ENCODE assay signal across 32 cellular contexts in genomic region chr6:157193443-157193996, GRCh38.
DNase-seq lines count a peak whose midpoint lies in the region; ATAC-seq, FAIRE-seq and TF ChIP-seq lines count a peak whose summit lies in the region.
"Had no signal": no experiment of that assay in that cellular context is flagged by ENCODE, and none has a peak within 500 bp of the region (broad histone marks: within the 10 kb centered on the region; RNA-seq: fewer than 3 reads in every experiment).

No MANE protein-coding gene starts in this region.

- no peak for TF ChIP-seq RAD21 in HepG2 (CRISPR knock-in tag; IDR thresholded peaks at IDR 0.05)

- TF ChIP-seq CTCF in HepG2 (CRISPR knock-in tag; IDR thresholded peaks at IDR 0.05) (no peak), right lobe of liver (IDR thresholded peaks at IDR 0.05) (no peak), PC-9 (conservative IDR thresholded peaks at IDR 0.05) (no peak)

- peak; percentile 19 for DNase-seq in NCI-H2029 (lab: John Stamatoyannopoulos, UW)
- no peak for DNase-seq in NCI-H2029 treated with DMSO at 0.1 percent for 48 hours (lab: John Stamatoyannopoulos, UW)
- DNase-seq in HepG2 (ENCODE audit: low spot score), result no peak
- no peak for DNase-seq in right lobe of liver
- DNase-seq in PC-9, result no peak
- DNase-seq in stimulated activated naive B cell treated with anti-CD40 and anti-IgM and Interleukin-4, amounts not matched to agents 10 μg/mL and 1 μg/mL and 100 μg/mL, for 72 hours, result no peak
- no peak for DNase-seq in NOMO-1 treated with dmso at 0.1 percent for 144 hours (lab: John Stamatoyannopoulos, UW; ENCODE audit: unreplicated experiment)
- no peak for DNase-seq in activated CD8-positive, alpha-beta memory T cell treated with anti-CD3 and anti-CD28 coated beads, Interleukin-2, amount 50 U/mL, for 4 hours
- DNase-seq: activated CD4-positive, alpha-beta T cell treated with anti-CD3 and anti-CD28 coated beads, Interleukin-2, amount 10 ng/mL, durations not matched to agents 7 days and 5 days; activated T-cell treated with anti-CD3 and anti-CD28 coated beads, Interleukin-2, amount 50 U/mL, for 4 hours; amygdala; EL; H7; kidney; left ventricle myocardium superior; mesendoderm; MV-4-11; NCI-H1694; NCI-H526 treated with DMSO at 0.1 percent for 48 hours; pancreas; SJCRH30; small intestine; SW 1271; T1000; testis; WERI-Rb-1 had no signal

- no peak for TF ChIP-seq EP300 in HepG2 (IDR thresholded peaks at IDR 0.05; ENCODE audit: low read depth in 2 of 2, low read length in 2 of 2)
- no peak for TF ChIP-seq EP300 in HepG2 (CRISPR knock-in tag; IDR thresholded peaks at IDR 0.05; ENCODE audit: borderline replicate concordance)

- H2AFZ ChIP-seq in HepG2 (ENCODE audit: low read length) (no peak overlapping the region), PC-9 (no peak overlapping the region)

- intact Hi-C loops in HepG2 (cut with micrococcal nuclease; ENCODE audit: unreplicated experiment), result no loop called here
- intact Hi-C loops in right lobe of liver (cut with DNase I), result no loop called here
- intact Hi-C loops in PC-9 (cut with micrococcal nuclease; ENCODE audit: unreplicated experiment), result loop anchor here (10.0 kb wide), 1 partner anchor 81 kb away; no protein-coding TSS in a partner anchor

- H3K9me3 ChIP-seq in HepG2 (ENCODE audit: low read length) (no peaks in the 10 kb centered on the region), right lobe of liver (no peaks in the 10 kb centered on the region), PC-9 (ENCODE audit: insufficient read depth, low read depth) (no peaks in the 10 kb centered on the region)
- H3K9me3 ChIP-seq: pancreas, SJCRH30, testis, vagina had no signal

- no peak overlapping the region for H3K4me3 Mint-ChIP-seq in stimulated activated naive B cell treated with anti-CD40 and anti-IgM and Interleukin-4, amounts not matched to agents 10 μg/mL and 1 μg/mL and 100 μg/mL, for 72 hours
- H3K4me3 Mint-ChIP-seq: activated CD4-positive, alpha-beta T cell treated with anti-CD3 and anti-CD28 coated beads, Interleukin-2, amount 10 ng/mL, durations not matched to agents 7 days and 5 days; activated T-cell treated with anti-CD3 and anti-CD28 coated beads, Interleukin-2, amount 50 U/mL, for 4 hours; neural crest cell; stimulated activated naive CD8-positive, alpha-beta T cell treated with anti-CD3 and anti-CD28 coated beads, Interleukin-15, Interleukin-2, amounts not matched to agents 100 ng/mL and 50 ng/mL, for 24 hours had no signal

- ATAC-seq in HepG2, result no peak
- ATAC-seq in right lobe of liver, result no peak
- no peak for ATAC-seq in stimulated activated naive B cell treated with anti-CD40 and anti-IgM and Interleukin-4, amounts not matched to agents 10 μg/mL and 1 μg/mL and 100 μg/mL, for 72 hours (replicated peaks)
- ATAC-seq: activated T-cell treated with anti-CD3 and anti-CD28 coated beads, Interleukin-2, amount 50 U/mL, for 4 hours; left ventricle myocardium superior; pancreas had no signal

- no peaks in the 10 kb centered on the region for H3K79me2 ChIP-seq in HepG2 (ENCODE audit: insufficient read depth, low read length)
- H3K79me2 ChIP-seq in PC-9 (ENCODE audit: low read depth), result no peaks in the 10 kb centered on the region

- TF ChIP-seq POLR2A in HepG2 (IDR thresholded peaks at IDR 0.05; ENCODE audit: insufficient read depth in 1 of 2, low read depth in 2 of 2, low read length in 2 of 2), result no peak
- TF ChIP-seq POLR2A in right lobe of liver (IDR thresholded peaks at IDR 0.05), result no peak

- H3K4me1 ChIP-seq in HepG2 (ENCODE audit: insufficient read depth, low read length) (no peaks in the 10 kb centered on the region), right lobe of liver (no peaks in the 10 kb centered on the region), PC-9 (replicated peaks; ENCODE audit: insufficient read depth) (peaks cover 31% of the 10 kb centered on the region)
- H3K4me1 ChIP-seq: SJCRH30 had no signal

- H3K4me3 ChIP-seq in HepG2 (replicated peaks in 1 of 3; ENCODE audit: insufficient read depth in 1 of 3, low read depth in 2 of 3, low read length in 3 of 3), result no peak overlapping the region
- H3K4me3 ChIP-seq in right lobe of liver, result no peak overlapping the region
- no peak overlapping the region for H3K4me3 ChIP-seq in PC-9
- H3K4me3 ChIP-seq: pancreas, SJCRH30, testis, vagina had no signal

- H3K27ac ChIP-seq in HepG2 (ENCODE audit: extremely low read length, insufficient read depth, low read length) (no peak overlapping the region), right lobe of liver (no peak overlapping the region), PC-9 (peak overlapping the region; percentile 20; the same call in 1 of the 2 replicates)
- H3K27ac ChIP-seq: pancreas, SJCRH30, testis, vagina, WERI-Rb-1 had no signal

- H3K9ac ChIP-seq in HepG2 (ENCODE audit: insufficient read depth, low read depth, low read length), result no peak overlapping the region

- H3K4me2 ChIP-seq in HepG2 (ENCODE audit: low read depth, low read length), result no peak overlapping the region
- peak overlapping the region; percentile 44 for H3K4me2 ChIP-seq in PC-9

- no peaks in the 10 kb centered on the region for H3K9me3 Mint-ChIP-seq in stimulated activated naive B cell treated with anti-CD40 and anti-IgM and Interleukin-4, amounts not matched to agents 10 μg/mL and 1 μg/mL and 100 μg/mL, for 72 hours
- H3K9me3 Mint-ChIP-seq: activated CD4-positive, alpha-beta T cell treated with anti-CD3 and anti-CD28 coated beads, Interleukin-2, amount 10 ng/mL, durations not matched to agents 7 days and 5 days; activated T-cell treated with anti-CD3 and anti-CD28 coated beads, Interleukin-2, amount 50 U/mL, for 4 hours; neural crest cell; stimulated activated naive CD8-positive, alpha-beta T cell treated with anti-CD3 and anti-CD28 coated beads, Interleukin-15, Interleukin-2, amounts not matched to agents 100 ng/mL and 50 ng/mL, for 24 hours had no signal

- peak overlapping the region; percentile 14 for H3K27ac Mint-ChIP-seq in stimulated activated naive B cell treated with anti-CD40 and anti-IgM and Interleukin-4, amounts not matched to agents 10 μg/mL and 1 μg/mL and 100 μg/mL, for 72 hours
- H3K27ac Mint-ChIP-seq: stimulated activated naive CD8-positive, alpha-beta T cell treated with anti-CD3 and anti-CD28 coated beads, Interleukin-15, Interleukin-2, amounts not matched to agents 100 ng/mL and 50 ng/mL, for 24 hours had no signal

- in situ Hi-C loops in HepG2 (cut with HindIII; ENCODE audit: extremely low pct_ligation_motif_present, low pct_unique_long_range_greater_than_20kb), result loop anchor here (25.0 kb wide), 1 partner anchor 631 kb away; no protein-coding TSS in a partner anchor

- H3K27me3 Mint-ChIP-seq in stimulated activated naive B cell treated with anti-CD40 and anti-IgM and Interleukin-4, amounts not matched to agents 10 μg/mL and 1 μg/mL and 100 μg/mL, for 72 hours, result no peaks in the 10 kb centered on the region
- H3K27me3 Mint-ChIP-seq: activated CD4-positive, alpha-beta T cell treated with anti-CD3 and anti-CD28 coated beads, Interleukin-2, amount 10 ng/mL, durations not matched to agents 7 days and 5 days; stimulated activated naive CD8-positive, alpha-beta T cell treated with anti-CD3 and anti-CD28 coated beads, Interleukin-15, Interleukin-2, amounts not matched to agents 100 ng/mL and 50 ng/mL, for 24 hours had no signal

- WGBS in HepG2 (ENCODE audit: low lambda C conversion rate), result 96% methylated on average over 5 of the region's 5 CpGs
- 100% methylated on average over 3 of the region's 5 CpGs for WGBS in right lobe of liver (ENCODE audit: insufficient coverage, low coverage, low lambda C conversion rate, missing lambda C conversion rate)

- POLR2A ChIA-PET in HepG2 (lab: Yijun Ruan, JAX) (no interaction called here), PC-9 (lab: Charles Lee; ENCODE audit: unreplicated experiment) (interaction anchor here (0.6 kb wide), 1 partner anchor 401 kb away, joined by 3 read pairs; no protein-coding TSS in a partner anchor)

- H3K9me2 ChIP-seq in PC-9 (ENCODE audit: insufficient read depth), result no peaks in the 10 kb centered on the region

- peaks cover 25 to 45% of the 10 kb centered on the region in 2 donors for H3K36me3 Mint-ChIP-seq in stimulated activated naive B cell treated with anti-CD40 and anti-IgM and Interleukin-4, amounts not matched to agents 10 μg/mL and 1 μg/mL and 100 μg/mL, for 72 hours

- FAIRE-seq in HepG2 (lab: Jason Lieb, UNC), result no peak
- FAIRE-seq: A204.1, frontal cortex, GM18507, kidney, pancreas, small intestine had no signal

- no peaks in the 10 kb centered on the region for H3K27me3 ChIP-seq in HepG2 (ENCODE audit: control insufficient read depth in 1 of 2, insufficient read depth in 2 of 2, low read length in 2 of 2)
- no peaks in the 10 kb centered on the region for H3K27me3 ChIP-seq in right lobe of liver
- no peaks in the 10 kb centered on the region for H3K27me3 ChIP-seq in PC-9 (ENCODE audit: insufficient read depth, low read depth)
- H3K27me3 ChIP-seq: pancreas, SJCRH30, testis, vagina had no signal

- peaks cover 32 to 82% of the 10 kb centered on the region in 2 experiments for H3K36me3 ChIP-seq in HepG2 (replicated peaks in 1 of 2; ENCODE audit: control insufficient read depth in 1 of 2, insufficient read depth in 2 of 2, low read length in 2 of 2)
- H3K36me3 ChIP-seq in right lobe of liver, result peaks cover 0 to 36% (median 15%) of the 10 kb centered on the region in 4 donors
- H3K36me3 ChIP-seq in PC-9 (ENCODE audit: low read depth), result no peaks in the 10 kb centered on the region

- no peaks in the 10 kb centered on the region for H4K20me1 ChIP-seq in HepG2 (ENCODE audit: insufficient read depth, low read length)
- no peaks in the 10 kb centered on the region for H4K20me1 ChIP-seq in PC-9 (ENCODE audit: insufficient read depth)

- CTCF ChIA-PET in HepG2 (lab: Yijun Ruan, JAX; ENCODE audit: low intra/inter-chr PET ratio, low total read pairs) (no interaction called here), PC-9 (lab: Charles Lee) (no interaction called here)

- no TSS peak for BruUV-seq in HepG2 (replicated peaks; lab: Mats Ljungman, UMichigan)
- no TSS peak for BruUV-seq in PC-9 (replicated peaks; lab: Mats Ljungman, UMichigan)

- H3K4me1 Mint-ChIP-seq in stimulated activated naive B cell treated with anti-CD40 and anti-IgM and Interleukin-4, amounts not matched to agents 10 μg/mL and 1 μg/mL and 100 μg/mL, for 72 hours, result no peaks in the 10 kb centered on the region
- H3K4me1 Mint-ChIP-seq: neural crest cell had no signal

- peaks cover 25% of the 10 kb centered on the region for H3F3A ChIP-seq in PC-9 (ENCODE audit: insufficient read depth, low read depth)

TF ChIP-seq in HepG2, 621 proteins besides CTCF, POLR2A, EP300 and RAD21:
- TF ChIP-seq ZNF143 (CRISPR knock-in tag; IDR thresholded peaks at IDR 0.05) (0 out of 2 replicates have a peak, but pooled peaks have one; percentile 42), CCDC6 (CRISPR knock-in tag; IDR thresholded peaks at IDR 0.05) (0 out of 2 replicates have a peak, but pooled peaks have one; percentile 32), ZMAT3 (CRISPR knock-in tag; conservative IDR thresholded peaks at IDR 0.05) (no peak)
TF ChIP-seq in HepG2: peak in this region for 2.
